30 cellular contexts compared by ENCODE assay signal in the genomic region with DNA sequence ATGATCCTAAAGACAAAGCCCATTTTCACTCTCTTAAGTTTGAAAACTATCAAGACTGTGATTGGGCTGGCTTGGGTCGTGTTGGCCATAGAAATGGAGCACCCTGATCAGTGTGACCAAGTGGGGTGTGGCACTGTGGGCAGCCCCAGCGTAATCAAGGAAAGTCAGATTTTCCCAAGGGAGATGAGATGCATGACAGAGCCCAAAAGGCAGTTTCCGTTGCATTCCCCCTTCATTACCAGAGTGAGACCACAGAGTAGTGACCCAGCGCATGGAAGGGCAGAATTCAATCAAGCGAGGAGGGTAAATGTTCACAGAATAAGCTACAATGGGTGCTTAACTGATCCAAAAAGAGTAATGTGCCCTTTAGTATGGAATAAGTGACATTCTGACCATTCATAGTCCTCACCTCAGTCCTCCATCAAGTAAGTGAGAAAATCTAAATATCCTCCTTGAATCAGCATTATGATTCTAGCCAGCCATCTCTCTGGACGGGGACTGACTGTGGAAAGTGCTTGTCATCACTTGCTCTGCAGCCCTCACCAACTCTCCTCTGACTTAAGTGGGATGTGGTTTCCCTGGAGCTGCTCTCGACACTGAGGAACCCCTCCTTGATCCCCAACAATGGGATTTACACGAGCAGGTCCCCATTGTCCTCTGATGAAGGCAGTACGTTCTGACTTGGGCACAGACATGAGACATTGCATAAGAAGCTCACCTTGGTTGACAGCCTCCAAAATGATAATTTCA.
"Had no signal": no experiment of that assay in that cellular context is flagged by ENCODE, and none has a peak within 500 bp of the region (broad histone marks: within the 10 kb centered on the region; RNA-seq: fewer than 3 reads in every experiment).

No MANE protein-coding gene starts in this region.

- FAIRE-seq: islet of Langerhans, kidney, urothelium cell line had no signal

- H3K36me3 ChIP-seq: left ventricle myocardium inferior, neural progenitor cell, neutrophil, ovary, prostate gland, right lobe of liver, stomach, thoracic aorta, tibial artery, upper lobe of right lung had no signal

- H3K4me1 Mint-ChIP-seq: immature natural killer cell; naive B cell; natural killer cell; stimulated activated naive B cell treated with anti-CD40 and anti-IgM and Interleukin-4, amounts not matched to agents 10 μg/mL and 1 μg/mL and 100 μg/mL, for 72 hours had no signal

- H3K27me3 ChIP-seq: neural progenitor cell, neutrophil, ovary, right lobe of liver, stomach, tibial artery, upper lobe of right lung had no signal

- H3K9me3 Mint-ChIP-seq: mesothelial cell of epicardium, nephron progenitor cell, neural progenitor cell had no signal

- H3K4me2 ChIP-seq: neural progenitor cell, smooth muscle cell had no signal

- H3K4me1 ChIP-seq: left ventricle myocardium inferior, prostate gland, right lobe of liver, tibial artery, upper lobe of right lung had no signal

- H3K27ac ChIP-seq: left ventricle myocardium inferior, neural progenitor cell, neutrophil, ovary, prostate gland, right lobe of liver, stomach, thoracic aorta, tibial artery, upper lobe of right lung had no signal

- H3K36me3 Mint-ChIP-seq: immature natural killer cell; mesothelial cell of epicardium; naive B cell; natural killer cell; neural progenitor cell; stimulated activated naive B cell treated with anti-CD40 and anti-IgM and Interleukin-4, amounts not matched to agents 10 μg/mL and 1 μg/mL and 100 μg/mL, for 72 hours had no signal

- DNase-seq: hypothalamus; immature natural killer cell; kidney; left ventricle myocardium inferior; mesendoderm; naive B cell; natural killer cell; nephron progenitor cell; occipital lobe; ovary; posterior cingulate gyrus; right lobe of liver; stimulated activated CD4-positive, alpha-beta T cell treated with anti-CD3 and anti-CD28 coated beads, Interleukin-15, amount 100 ng/mL, for 24 hours; stimulated activated CD4-positive, alpha-beta T cell treated with anti-CD3 and anti-CD28 coated beads, Interleukin-2, amount 100 ng/mL, for 24 hours; stimulated activated CD4-positive, alpha-beta T cell treated with anti-CD3 and anti-CD28 coated beads, Interleukin-4, amount 100 ng/mL, for 1 hour; stimulated activated naive B cell treated with anti-CD40 and anti-IgM and Interleukin-4, amounts not matched to agents 10 μg/mL and 1 μg/mL and 100 μg/mL, for 72 hours; stimulated activated naive CD8-positive, alpha-beta T cell treated with anti-CD3 and anti-CD28 coated beads, Interleukin-15, Interleukin-2, amounts not matched to agents 100 U/mL and 50 U/mL, for 24 hours; stomach; tibial artery; trophoblast cell; upper lobe of right lung had no signal

- H3K9ac ChIP-seq: neural progenitor cell had no signal

- H3K27me3 Mint-ChIP-seq: naive B cell; stimulated activated naive B cell treated with anti-CD40 and anti-IgM and Interleukin-4, amounts not matched to agents 10 μg/mL and 1 μg/mL and 100 μg/mL, for 72 hours had no signal

- H3K27ac Mint-ChIP-seq: immature natural killer cell; mesothelial cell of epicardium; naive B cell; natural killer cell; nephron progenitor cell; neural progenitor cell; stimulated activated naive B cell treated with anti-CD40 and anti-IgM and Interleukin-4, amounts not matched to agents 10 μg/mL and 1 μg/mL and 100 μg/mL, for 72 hours had no signal

- H3K4me3 Mint-ChIP-seq: immature natural killer cell; mesothelial cell of epicardium; naive B cell; natural killer cell; nephron progenitor cell; neural progenitor cell; stimulated activated naive B cell treated with anti-CD40 and anti-IgM and Interleukin-4, amounts not matched to agents 10 μg/mL and 1 μg/mL and 100 μg/mL, for 72 hours had no signal

- H3K4me3 ChIP-seq: left ventricle myocardium inferior, lung, neural progenitor cell, ovary, prostate gland, right lobe of liver, smooth muscle cell, stomach, thoracic aorta, tibial artery, upper lobe of right lung had no signal

- H3K9me3 ChIP-seq: left ventricle myocardium inferior, neutrophil, ovary, prostate gland, right lobe of liver, thoracic aorta, tibial artery, upper lobe of right lung had no signal
